Comparison of ENCODE assay signal across 27 cellular contexts in the genomic region with DNA sequence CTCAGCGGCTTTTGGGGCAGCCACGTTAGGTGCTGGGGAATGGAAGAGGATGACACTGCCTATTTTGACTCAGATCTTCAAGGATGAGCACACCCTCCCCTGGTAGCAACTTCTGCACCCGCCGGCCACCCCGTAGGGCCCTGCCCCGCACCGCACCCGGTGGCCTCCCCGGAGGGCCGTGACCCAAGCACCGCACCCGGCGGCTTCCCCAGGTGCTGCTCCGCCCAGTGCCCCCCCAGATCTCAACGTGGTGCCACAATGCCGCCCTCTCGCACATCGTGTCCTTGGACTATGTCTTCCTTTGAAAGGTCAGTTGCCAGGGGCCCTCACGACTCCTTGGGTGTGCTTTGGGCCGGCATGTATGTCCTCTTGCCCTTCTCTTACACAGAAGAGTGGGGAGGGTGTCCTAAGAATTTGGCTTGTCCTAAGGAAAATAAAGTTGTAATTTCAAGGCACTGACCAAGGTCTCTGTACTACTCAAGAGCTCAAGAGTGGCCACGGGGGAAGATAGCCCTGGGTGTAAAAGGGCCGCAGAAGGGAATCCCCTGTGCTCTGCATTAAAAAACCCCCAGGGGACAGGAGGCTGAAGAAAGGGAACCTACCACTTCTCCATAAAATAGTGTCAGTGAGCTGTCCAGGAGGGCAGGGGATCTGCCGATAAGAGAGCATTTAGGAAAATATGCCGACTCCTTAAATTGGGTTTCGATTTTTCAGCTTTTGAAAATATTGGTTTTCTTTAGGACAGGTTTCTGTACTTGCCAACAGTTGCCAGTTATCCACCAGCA. TPM values are rescaled to one million over a fixed set of nuclear protein-coding genes. Genes with fewer than 3 reads are reported as not detected.
DNase-seq lines count a peak whose midpoint lies in the region; ATAC-seq, FAIRE-seq and TF ChIP-seq lines count a peak whose summit lies in the region.
"Had no signal": no experiment of that assay in that cellular context is flagged by ENCODE, and none has a peak within 500 bp of the region (broad histone marks: within the 10 kb centered on the region; RNA-seq: fewer than 3 reads in every experiment).

No MANE protein-coding gene starts in this region.

- H3K36me3 ChIP-seq in HepG2 (replicated peaks in 1 of 2; ENCODE audit: control insufficient read depth in 1 of 2, insufficient read depth in 2 of 2, low read length in 2 of 2) (no peaks in the 10 kb centered on the region), right lobe of liver (no peaks in the 10 kb centered on the region)
- H3K36me3 ChIP-seq: ovary, Peyer's patch, thyroid gland had no signal

- ATAC-seq in HepG2 (no peak), right lobe of liver (no peak), natural killer cell (no peak), foreskin keratinocyte (no peak)
- ATAC-seq in activated naive CD8-positive, alpha-beta T cell treated with anti-CD3 and anti-CD28 coated beads, Interleukin-2, amount 50 U/mL, for 24 hours = no peak
- ATAC-seq: activated T-cell treated with anti-CD3 and anti-CD28 coated beads, Interleukin-2, amount 50 U/mL, for 4 hours; left ventricle myocardium superior; mucosa of descending colon; right cardiac atrium had no signal

- H3K4me3 ChIP-seq in HepG2 (replicated peaks in 1 of 3; ENCODE audit: insufficient read depth in 1 of 3, low read depth in 2 of 3, low read length in 3 of 3) (no peak overlapping the region), right lobe of liver (no peak overlapping the region)
- H3K4me3 ChIP-seq: coronary artery, HAP-1, mucosa of descending colon, ovary, Peyer's patch, SJSA1, thyroid gland had no signal

- peaks cover 6% of the 10 kb centered on the region for H3K27me3 Mint-ChIP-seq in activated naive CD8-positive, alpha-beta T cell treated with anti-CD3 and anti-CD28 coated beads, Interleukin-2, amount 50 U/mL, for 24 hours
- peaks cover 22 to 30% of the 10 kb centered on the region in 2 donors for H3K27me3 Mint-ChIP-seq in natural killer cell (ENCODE audit: low read depth in 2 of 2)
- peaks cover 12% of the 10 kb centered on the region for H3K27me3 Mint-ChIP-seq in type B pancreatic cell

- FAIRE-seq in HepG2 (lab: Jason Lieb, UNC) = no peak
- FAIRE-seq: endometrium had no signal

- POLR2A ChIA-PET in HepG2 (lab: Yijun Ruan, JAX) = no interaction called here

- H3K27me3 ChIP-seq in HepG2 (ENCODE audit: control insufficient read depth in 1 of 2, insufficient read depth in 2 of 2, low read length in 2 of 2) (no peaks in the 10 kb centered on the region; a peak in 1 of 5 replicates), right lobe of liver (no peaks in the 10 kb centered on the region), foreskin keratinocyte (peaks cover 5% of the 10 kb centered on the region)
- H3K27me3 ChIP-seq: ovary, Peyer's patch, SJSA1, thyroid gland had no signal

- TF ChIP-seq EP300 in HepG2 (IDR thresholded peaks at IDR 0.05; ENCODE audit: low read depth in 2 of 2, low read length in 2 of 2) (no peak), HepG2 (CRISPR knock-in tag; IDR thresholded peaks at IDR 0.05; ENCODE audit: borderline replicate concordance) (no peak)

- no peak overlapping the region for H2AFZ ChIP-seq in HepG2 (ENCODE audit: low read length)

- BruUV-seq in HepG2 (replicated peaks; lab: Mats Ljungman, UMichigan) = no TSS peak

- H3K9me3 ChIP-seq in HepG2 (ENCODE audit: low read length) (no peaks in the 10 kb centered on the region), right lobe of liver (no peaks in the 10 kb centered on the region)
- H3K9me3 ChIP-seq: HAP-1, mucosa of descending colon, ovary, Peyer's patch, SJSA1, thyroid gland had no signal

- no peak overlapping the region for H3K27ac ChIP-seq in HepG2 (ENCODE audit: extremely low read length, insufficient read depth, low read length)
- H3K27ac ChIP-seq in right lobe of liver = no peak overlapping the region
- no peak overlapping the region for H3K27ac ChIP-seq in foreskin keratinocyte
- H3K27ac ChIP-seq: coronary artery, ovary, Peyer's patch, SJSA1, thyroid gland had no signal

- DNase-seq in HepG2 (ENCODE audit: low spot score) = no peak
- no peak for DNase-seq in right lobe of liver
- DNase-seq in activated naive CD8-positive, alpha-beta T cell treated with anti-CD3 and anti-CD28 coated beads, Interleukin-2, amount 50 U/mL, for 24 hours = no peak
- DNase-seq in natural killer cell = no peak
- DNase-seq in type B pancreatic cell (ENCODE audit: extremely low spot score, unreplicated experiment) = no peak
- no peak for DNase-seq in SW 1271 (lab: John Stamatoyannopoulos, UW)
- DNase-seq in foreskin keratinocyte = no peak
- no peak for DNase-seq in cerebellum (ENCODE audit: low spot score)
- DNase-seq: ACHN; activated CD4-positive, CD25-positive, alpha-beta regulatory T cell; activated naive CD4-positive, alpha-beta T cell treated with anti-CD3 and anti-CD28 coated beads, Interleukin-2, amount 50 U/mL, for 16 hours; activated T-cell treated with anti-CD3 and anti-CD28 coated beads, Interleukin-2, amount 50 U/mL, for 4 hours; CD4-positive, alpha-beta memory T cell; left ventricle myocardium superior; NCI-H1105; NCI-H2081 treated with DMSO at 0.1 percent for 48 hours; NCI-H446 treated with DMSO at 0.1 percent for 48 hours; NK-92 treated with Interleukin-12 subunit alpha and Interleukin-12 subunit beta, amount 100 ng/mL, for 24 hours; Peyer's patch; thyroid gland had no signal

- intact Hi-C loops in HepG2 (cut with micrococcal nuclease; ENCODE audit: unreplicated experiment) = loop anchor here (2.0 kb wide), 1 partner anchor 207 kb away; no protein-coding TSS in a partner anchor
- intact Hi-C loops in right lobe of liver (cut with DNase I) = no loop called here
- intact Hi-C loops in natural killer cell (cut with micrococcal nuclease) = loop anchor here (2.0 kb wide), 1 partner anchor 207 kb away; no protein-coding TSS in a partner anchor

- peaks cover 20% of the 10 kb centered on the region for H3K79me2 ChIP-seq in HepG2 (ENCODE audit: insufficient read depth, low read length)

- H3K9me3 Mint-ChIP-seq in activated naive CD8-positive, alpha-beta T cell treated with anti-CD3 and anti-CD28 coated beads, Interleukin-2, amount 50 U/mL, for 24 hours = no peaks in the 10 kb centered on the region
- H3K9me3 Mint-ChIP-seq in natural killer cell (no peaks in the 10 kb centered on the region), type B pancreatic cell (no peaks in the 10 kb centered on the region)
- H3K9me3 Mint-ChIP-seq: activated T-cell treated with anti-CD3 and anti-CD28 coated beads, Interleukin-2, amount 50 U/mL, for 4 hours had no signal

- H3K4me1 ChIP-seq in HepG2 (ENCODE audit: insufficient read depth, low read length) = peaks cover 42% of the 10 kb centered on the region
- H3K4me1 ChIP-seq in right lobe of liver = peaks cover 0 to 18% (median 9%) of the 10 kb centered on the region in 4 donors
- H3K4me1 ChIP-seq in foreskin keratinocyte = no peaks in the 10 kb centered on the region

- in situ Hi-C loops in HepG2 (cut with HindIII; ENCODE audit: extremely low pct_ligation_motif_present, low pct_unique_long_range_greater_than_20kb) = no loop called here

- TF ChIP-seq CTCF in HepG2 (CRISPR knock-in tag; IDR thresholded peaks at IDR 0.05) (no peak), right lobe of liver (IDR thresholded peaks at IDR 0.05) (no peak), natural killer cell (IDR thresholded peaks at IDR 0.05) (no peak), type B pancreatic cell (conservative IDR thresholded peaks at IDR 0.05) (no peak), foreskin keratinocyte (conservative IDR thresholded peaks at IDR 0.05) (no peak)

- H3K9ac ChIP-seq in HepG2 (ENCODE audit: insufficient read depth, low read depth, low read length) = no peak overlapping the region

- peak overlapping the region; percentile 7 for H3K4me3 Mint-ChIP-seq in activated naive CD8-positive, alpha-beta T cell treated with anti-CD3 and anti-CD28 coated beads, Interleukin-2, amount 50 U/mL, for 24 hours
- peak overlapping the region; percentile 96 for H3K4me3 Mint-ChIP-seq in natural killer cell
- peak overlapping the region; percentile 93 for H3K4me3 Mint-ChIP-seq in type B pancreatic cell

- CTCF ChIA-PET in HepG2 (lab: Yijun Ruan, JAX; ENCODE audit: low intra/inter-chr PET ratio, low total read pairs) = no interaction called here

- H4K20me1 ChIP-seq in HepG2 (ENCODE audit: insufficient read depth, low read length) = no peaks in the 10 kb centered on the region

- H3K27ac Mint-ChIP-seq in activated naive CD8-positive, alpha-beta T cell treated with anti-CD3 and anti-CD28 coated beads, Interleukin-2, amount 50 U/mL, for 24 hours = no peak overlapping the region
- peak overlapping the region in 1 of 2 donors; percentile 100 for H3K27ac Mint-ChIP-seq in natural killer cell
- H3K27ac Mint-ChIP-seq in type B pancreatic cell = peak overlapping the region; percentile 96

- TF ChIP-seq RAD21 in HepG2 (CRISPR knock-in tag; IDR thresholded peaks at IDR 0.05) = no peak

- WGBS in HepG2 (ENCODE audit: low lambda C conversion rate) = 77% methylated on average over 13 of the region's 25 CpGs
- WGBS in right lobe of liver (ENCODE audit: insufficient coverage, low coverage, low lambda C conversion rate, missing lambda C conversion rate) = 80% methylated on average over 6 of the region's 25 CpGs

- peaks cover 30% of the 10 kb centered on the region for H3K4me1 Mint-ChIP-seq in activated naive CD8-positive, alpha-beta T cell treated with anti-CD3 and anti-CD28 coated beads, Interleukin-2, amount 50 U/mL, for 24 hours
- H3K4me1 Mint-ChIP-seq in natural killer cell = peaks cover 18 to 20% of the 10 kb centered on the region in 2 donors
- peaks cover 27% of the 10 kb centered on the region for H3K4me1 Mint-ChIP-seq in type B pancreatic cell (ENCODE audit: unreplicated experiment)

- H3K4me2 ChIP-seq in HepG2 (ENCODE audit: low read depth, low read length) = peak overlapping the region; percentile 71; the same call in 1 of the 2 replicates

- H3K36me3 Mint-ChIP-seq in activated naive CD8-positive, alpha-beta T cell treated with anti-CD3 and anti-CD28 coated beads, Interleukin-2, amount 50 U/mL, for 24 hours (ENCODE audit: low read depth) = peaks cover 17% of the 10 kb centered on the region
- H3K36me3 Mint-ChIP-seq in natural killer cell (no peaks in the 10 kb centered on the region), type B pancreatic cell (peaks cover 5% of the 10 kb centered on the region)

- TF ChIP-seq POLR2A in HepG2 (IDR thresholded peaks at IDR 0.05; ENCODE audit: insufficient read depth in 1 of 2, low read depth in 2 of 2, low read length in 2 of 2) = no peak
- no peak for TF ChIP-seq POLR2A in right lobe of liver (IDR thresholded peaks at IDR 0.05)

RNA-seq across cellular contexts. Expression of a gene that starts 1.6 kb away (rescaled TPM):
- total RNA-seq in HepG2 (2016; rRNA removed; fragmentation: Illumina TruSeq; extraction: Trizol) (13.8 and 22.0 TPM in 2 replicates), right lobe of liver (10 to 100 TPM in 1 of 6 experiments, 1 to 10 TPM in 5; 7.3 to 12.1 (median 8.3) TPM), natural killer cell (1 to 10 TPM; 7.2 to 9.4 (median 8.3) TPM), type B pancreatic cell (ENCODE audit: low replicate concordance) (11.6 and 14.2 TPM in 2 replicates), foreskin keratinocyte (8.8 and 9.4 TPM in 2 replicates), cerebellum (48.2 TPM)
- total RNA-seq in HepG2 (2016; cell fraction: cytosol; rRNA removed; fragmentation: Illumina TruSeq; extraction: Trizol; ENCODE audit: low read depth) = 4.6 and 5.7 TPM in 2 replicates
- total RNA-seq in HepG2 (2016; cell fraction: insoluble cytoplasmic fraction; rRNA removed; fragmentation: Illumina TruSeq; extraction: Trizol) = 14.5 and 21.5 TPM in 2 replicates
- 6.3 TPM in 2 replicates for total RNA-seq in HepG2 (2016; cell fraction: membrane; rRNA removed; fragmentation: Illumina TruSeq; extraction: Trizol)
- total RNA-seq in HepG2 (2016; cell fraction: nucleus; rRNA removed; fragmentation: Illumina TruSeq; extraction: Trizol) = 9.4 and 10.2 TPM in 2 replicates
- polyA plus RNA-seq in HepG2 (2011; rRNA removed) (9.8 and 10.0 TPM in 2 replicates), foreskin keratinocyte (7.0 and 7.8 TPM in 2 replicates)
- polyA plus RNA-seq in HepG2 (2011; cell fraction: cytosol; rRNA removed) = 11.7 and 12.5 TPM in 2 replicates
- polyA plus RNA-seq in HepG2 (2011; cell fraction: nucleus; rRNA removed) = 3.7 and 6.6 TPM in 2 replicates
- 7.3 and 8.8 TPM in 2 replicates for polyA plus RNA-seq in HepG2 (2012)
- polyA plus RNA-seq in HepG2 (2016; cell fraction: cytosol; fragmentation: Illumina TruSeq; extraction: Trizol; ENCODE audit: low read depth) = 4.1 and 4.3 TPM in 2 replicates
- polyA plus RNA-seq in HepG2 (2016; cell fraction: insoluble cytoplasmic fraction; fragmentation: Illumina TruSeq; extraction: Trizol; ENCODE audit: low read depth) = 19.0 and 21.3 TPM in 2 replicates
- polyA plus RNA-seq in HepG2 (2016; cell fraction: membrane; fragmentation: Illumina TruSeq; extraction: Trizol; ENCODE audit: low read depth) = 5.6 and 6.6 TPM in 2 replicates
- 11.1 and 16.0 TPM in 2 replicates for polyA plus RNA-seq in HepG2 (2016; cell fraction: nucleus; fragmentation: Illumina TruSeq; extraction: Trizol; ENCODE audit: insufficient read depth, low read depth)
- polyA minus RNA-seq in HepG2 (2011; rRNA and poly(A)+ RNA removed; ENCODE audit: low replicate concordance) = 30.3 and 36.9 TPM in 2 replicates
- 7.6 and 8.4 TPM in 2 replicates for polyA minus RNA-seq in HepG2 (2011; cell fraction: cytosol; rRNA and poly(A)+ RNA removed)
- 4.7 and 8.1 TPM in 2 replicates for polyA minus RNA-seq in HepG2 (2011; cell fraction: nucleus; rRNA and poly(A)+ RNA removed)

Comparison
In these comparisons a context has a peak if more than half of its experiments do, and no peak if none do; other contexts are left out.
1. intact Hi-C loops: an anchor here in HepG2 (2.0 kb wide) and natural killer cell (2.0 kb wide); none called in right lobe of liver.
2. H3K4me3 Mint-ChIP-seq: peak in every context shown above with its lines; median percentile 96 in natural killer cell; 93 in type B pancreatic cell; 7 in activated naive CD8-positive, alpha-beta T cell treated with anti-CD3 and anti-CD28 coated beads, Interleukin-2, amount 50 U/mL, for 24 hours.